In genomic region chr13:27044837-27045570, GRCh38 we compare ENCODE assay signal across 11 cellular contexts.
A peak's percentile ranks its signal among the peaks of the same experiment; 100 is the strongest.
DNase-seq lines count a peak whose midpoint lies in the region; ATAC-seq, FAIRE-seq and TF ChIP-seq lines count a peak whose summit lies in the region.
"Had no signal": no experiment of that assay in that cellular context is flagged by ENCODE, and none has a peak within 500 bp of the region (broad histone marks: within the 10 kb centered on the region; RNA-seq: fewer than 3 reads in every experiment).

No MANE protein-coding gene starts in this region.

- H3K9me3 Mint-ChIP-seq in glutamatergic neuron (ENCODE audit: unreplicated experiment): peaks cover 2% of the 10 kb centered on the region
- H3K9me3 Mint-ChIP-seq: WTC11 had no signal

- H3K36me3 Mint-ChIP-seq in glutamatergic neuron (ENCODE audit: unreplicated experiment): peaks cover 3% of the 10 kb centered on the region
- H3K36me3 Mint-ChIP-seq: WTC11 had no signal

- no peak for TF ChIP-seq POLR2A in GM12891 (IDR thresholded peaks at IDR 0.05; ENCODE audit: low read depth, low read length)
- TF ChIP-seq POLR2A in H54 (IDR thresholded peaks at IDR 0.05; ENCODE audit: low read depth, low read length): no peak

- peak; percentile 84 for FAIRE-seq in GM12891 (lab: Jason Lieb, UNC)
- no peak for FAIRE-seq in H54 (lab: Jason Lieb, UNC)

- peaks cover 9% of the 10 kb centered on the region for H3K4me1 Mint-ChIP-seq in glutamatergic neuron (ENCODE audit: low read depth, unreplicated experiment)

- peak; percentile 56 for ATAC-seq in GM21528 (IDR thresholded peaks at IDR 0.05; ENCODE audit: low FRiP score, unreplicated experiment)
- ATAC-seq in GM19035 (IDR thresholded peaks at IDR 0.05; ENCODE audit: unreplicated experiment): no peak
- ATAC-seq: gastrocnemius medialis, WTC11 had no signal

- no peak overlapping the region for H3K27ac Mint-ChIP-seq in glutamatergic neuron (ENCODE audit: unreplicated experiment)

- no peak overlapping the region for H3K4me3 Mint-ChIP-seq in glutamatergic neuron (ENCODE audit: unreplicated experiment)
- H3K4me3 Mint-ChIP-seq: WTC11 had no signal

- DNase-seq in GM12891 (ENCODE audit: insufficient read length, low spot score) (peak; percentile 42), NCI-H526 (lab: John Stamatoyannopoulos, UW) (peak; percentile 91 to 93), germinal center (ENCODE audit: low spot score) (peak; percentile 87), H54 (ENCODE audit: insufficient read length, low spot score) (no peak), glutamatergic neuron (no peak), pons (ENCODE audit: low spot score) (no peak)
- DNase-seq: DMS79, gastrocnemius medialis had no signal

- no peak for TF ChIP-seq CTCF in glutamatergic neuron (IDR thresholded peaks at IDR 0.05; ENCODE audit: partially characterized antibody, unreplicated experiment)

- peaks cover 9% of the 10 kb centered on the region for H3K27me3 Mint-ChIP-seq in glutamatergic neuron (ENCODE audit: unreplicated experiment)

TF ChIP-seq in GM12891, 5 proteins besides CTCF, POLR2A, EP300 and RAD21:
- TF ChIP-seq POLR2AphosphoS5 (IDR thresholded peaks at IDR 0.05; ENCODE audit: low read depth, low read length) (no peak), PAX5 (IDR thresholded peaks at IDR 0.05; ENCODE audit: insufficient read depth, low read length, severe bottlenecking) (no peak), SPI1 (IDR thresholded peaks at IDR 0.05; ENCODE audit: low read depth, low read length) (peak; percentile 67)

Comparison
In these comparisons a context has a peak if more than half of its experiments do, and no peak if none do; other contexts are left out.
1. DNase-seq: peak in GM12891 (single experiment), NCI-H526 (2 of 2) and germinal center (single experiment); none in H54 (single experiment), glutamatergic neuron (single experiment) and pons (single experiment).